Comparison of ENCODE assay signal across 17 cellular contexts in the genomic region with DNA sequence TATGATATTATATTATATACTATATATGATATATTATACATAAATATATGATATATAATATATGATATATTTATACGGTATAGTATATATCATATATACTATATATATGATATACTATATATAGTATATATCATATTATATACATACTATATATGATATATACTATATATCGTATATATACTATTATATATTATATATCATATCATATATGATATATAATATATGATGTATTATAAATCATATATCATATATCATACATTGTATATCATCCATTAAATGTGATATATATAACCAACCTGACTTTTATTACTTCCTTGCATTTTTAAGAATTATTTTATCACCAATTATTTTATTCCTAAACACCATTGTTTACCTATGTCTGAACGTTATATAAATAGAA.
A peak's percentile ranks its signal among the peaks of the same experiment; 100 is the strongest.
DNase-seq lines count a peak whose midpoint lies in the region; ATAC-seq, FAIRE-seq and TF ChIP-seq lines count a peak whose summit lies in the region.
"Had no signal": no experiment of that assay in that cellular context is flagged by ENCODE, and none has a peak within 500 bp of the region (broad histone marks: within the 10 kb centered on the region; RNA-seq: fewer than 3 reads in every experiment).

No MANE protein-coding gene starts in this region.

- no peak for ATAC-seq in HG02973 (IDR thresholded peaks at IDR 0.05; ENCODE audit: unreplicated experiment)
- ATAC-seq: A549; CD8-positive, alpha-beta T cell had no signal

- TF ChIP-seq CTCF in foreskin fibroblast (IDR thresholded peaks at IDR 0.05; ENCODE audit: low read depth, low read length) = no peak

- peak; percentile 99 for FAIRE-seq in frontal cortex (lab: Jason Lieb, UNC)
- FAIRE-seq: A549, D721Med, GM12891, GM19239 had no signal

- H3K4me3 ChIP-seq in foreskin fibroblast (ENCODE audit: low read depth in 1 of 2, low read length in 2 of 2) = no peak overlapping the region
- H3K4me3 ChIP-seq: A549; BLaER1 treated with 17β-estradiol and CSF1 and Interleukin-3, amounts not matched to agents 10 nM and 100 nM had no signal

- DNase-seq in DMS53 (lab: John Stamatoyannopoulos, UW) (peak; percentile 7), DMS53 treated with DMSO at 0.1 percent for 48 hours (lab: John Stamatoyannopoulos, UW; ENCODE audit: unreplicated experiment) (no peak), frontal cortex (ENCODE audit: low spot score in 2 of 2) (no peak), foreskin fibroblast (no peak)
- DNase-seq: AML-193; Caco-2; Calu3; CD4-positive, alpha-beta T cell; CD8-positive, alpha-beta T cell; DMS79 treated with DMSO at 0.1 percent for 48 hours; GF-D8 had no signal
